In the genomic region with DNA sequence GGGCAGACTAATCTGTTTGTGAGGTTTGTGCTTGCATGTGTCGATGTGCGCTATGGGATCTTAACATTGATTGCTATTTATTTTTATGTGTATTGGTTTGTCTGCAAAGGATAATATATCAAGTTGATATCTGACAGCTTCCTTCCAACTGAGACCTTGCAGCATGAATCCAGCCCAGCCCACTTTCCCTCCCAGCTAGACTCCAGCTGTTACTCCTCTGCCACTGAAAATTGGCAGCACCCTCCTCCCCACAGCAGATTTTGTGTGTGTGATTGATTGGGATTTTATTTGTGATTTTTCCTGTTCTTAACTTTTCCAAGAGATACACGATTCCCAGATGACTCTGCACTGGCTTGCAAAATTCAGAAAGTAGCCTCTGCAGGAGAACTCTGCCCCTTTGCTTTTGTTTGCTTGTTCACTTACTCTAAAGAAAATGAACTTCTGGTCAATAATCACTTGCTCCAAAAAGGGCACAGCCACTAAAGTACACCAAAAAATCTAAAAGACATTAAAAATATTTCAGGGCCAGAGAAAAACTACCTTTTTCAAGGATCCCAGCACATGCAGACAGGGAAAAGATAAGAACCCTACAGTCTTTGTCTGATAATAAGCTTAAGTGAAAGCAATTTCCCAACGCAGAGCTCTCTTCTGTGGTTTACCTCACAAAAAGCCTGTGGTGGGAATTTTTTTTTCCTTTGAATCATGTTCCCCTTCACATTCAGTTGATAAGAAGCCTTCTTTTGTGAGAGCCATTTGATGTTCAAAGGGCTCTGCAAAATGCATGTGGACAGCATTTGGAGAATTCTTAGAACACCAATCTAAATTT, we compare ENCODE assay signal across 19 cellular contexts.
DNase-seq lines count a peak whose midpoint lies in the region; ATAC-seq and TF ChIP-seq lines count a peak whose summit lies in the region.
"Had no signal": no experiment of that assay in that cellular context is flagged by ENCODE, and none has a peak within 500 bp of the region (broad histone marks: within the 10 kb centered on the region; RNA-seq: fewer than 3 reads in every experiment).

No MANE protein-coding gene starts in this region.

- H3K4me3 ChIP-seq in neural cell (ENCODE audit: low read length) (no peak overlapping the region), trophoblast cell (ENCODE audit: low read depth, low read length) (no peak overlapping the region)
- H3K4me3 ChIP-seq: MG63 had no signal

- H2BK5ac ChIP-seq in trophoblast cell (ENCODE audit: low read depth, low read length, poor library complexity): no peak overlapping the region

- peaks cover 8% of the 10 kb centered on the region for H3K9me3 Mint-ChIP-seq in activated T-helper 2 cell treated with anti-CD3 and anti-CD28 coated beads, Interferon-gamma antibody, Interleukin-2, Interleukin-4, amounts not matched to agents 10 μg/mL and 5 μg/mL and 100 μg/mL, durations not matched to agents 14 hours and 24 hours and 36 hours

- no CpG with 5 or more reads among the region's 4 CpGs for WGBS in trophoblast cell (ENCODE audit: extremely low coverage, insufficient coverage, insufficient read length)

- H2AK5ac ChIP-seq in trophoblast cell (ENCODE audit: low read length): no peak overlapping the region

- H3K27me3 ChIP-seq in neural cell (ENCODE audit: insufficient read depth, low read depth, low read length) (no peaks in the 10 kb centered on the region), trophoblast cell (ENCODE audit: insufficient read depth, low read length) (no peaks in the 10 kb centered on the region)
- H3K27me3 ChIP-seq: MG63 had no signal

- no peaks in the 10 kb centered on the region for H4K20me1 ChIP-seq in neural cell (ENCODE audit: insufficient read depth)

- H3K4me2 ChIP-seq in neural cell (ENCODE audit: low read length): no peak overlapping the region
- no peak overlapping the region for H3K4me2 ChIP-seq in trophoblast cell (ENCODE audit: low read length)

- no peak for ATAC-seq in HG03139 (IDR thresholded peaks at IDR 0.05; ENCODE audit: unreplicated experiment)

- H3K9ac ChIP-seq in neural cell (ENCODE audit: low read length) (no peak overlapping the region), trophoblast cell (ENCODE audit: low read length) (no peak overlapping the region)

- TF ChIP-seq RAD21 in neural cell (conservative IDR thresholded peaks at IDR 0.05): no peak

- H3K4me1 ChIP-seq in trophoblast cell (ENCODE audit: control insufficient read depth in 1 of 2, insufficient read depth in 2 of 2, low read length in 2 of 2): no peaks in the 10 kb centered on the region

- no peak overlapping the region for H4K8ac ChIP-seq in trophoblast cell (ENCODE audit: low read depth, low read length)

- H3K18ac ChIP-seq in trophoblast cell (ENCODE audit: low read length): no peak overlapping the region

- POLR2A ChIA-PET in HEK293T (lab: Yijun Ruan, JAX): no interaction called here

- CTCF ChIA-PET in HEK293T (lab: Yijun Ruan, JAX): interaction anchor here (0.6 to 1.1 kb wide), 2 partner anchors 84 to 98 kb away, joined by 3 read pairs; no protein-coding TSS in a partner anchor

- H3K36me3 ChIP-seq in neural cell (ENCODE audit: insufficient read depth, low read length) (no peaks in the 10 kb centered on the region), trophoblast cell (ENCODE audit: control insufficient read depth in 1 of 2, insufficient read depth in 2 of 2, low read length in 2 of 2) (no peaks in the 10 kb centered on the region)
- H3K36me3 ChIP-seq: MG63 had no signal

- H3K36me3 Mint-ChIP-seq in activated T-helper 2 cell treated with anti-CD3 and anti-CD28 coated beads, Interferon-gamma antibody, Interleukin-2, Interleukin-4, amounts not matched to agents 10 μg/mL and 5 μg/mL and 100 μg/mL, durations not matched to agents 14 hours and 24 hours and 36 hours (ENCODE audit: low read depth): no peaks in the 10 kb centered on the region
- H3K36me3 Mint-ChIP-seq: CD4-positive, CD25-positive, alpha-beta regulatory T cell had no signal

- no peak for DNase-seq in HEK293T (ENCODE audit: extremely low spot score)
- DNase-seq in NCI-H2107 treated with DMSO at 0.1 percent for 48 hours (lab: John Stamatoyannopoulos, UW; ENCODE audit: unreplicated experiment): peak; percentile 65
- peak; percentile 2 for DNase-seq in left kidney (ENCODE audit: low read depth, low spot score)
- DNase-seq in activated T-helper 2 cell treated with anti-CD3 and anti-CD28 coated beads, Interferon-gamma antibody, Interleukin-2, Interleukin-4, amounts not matched to agents 10 μg/mL and 5 μg/mL and 100 μg/mL, durations not matched to agents 14 hours and 24 hours and 36 hours (ENCODE audit: low spot score): no peak
- no peak for DNase-seq in trophoblast cell
- DNase-seq: Calu3; CD4-positive, CD25-positive, alpha-beta regulatory T cell; DMS53; Karpas-422; MG63; NCI-H1092 treated with DMSO at 0.1 percent for 48 hours; NCI-H1694 treated with DMSO at 0.1 percent for 48 hours; NCI-H2171; NCI-H510A treated with DMSO at 0.1 percent for 48 hours; RPMI8226; SIG-M5 had no signal

- H3K14ac ChIP-seq in trophoblast cell (ENCODE audit: low read length): no peak overlapping the region

- no peaks in the 10 kb centered on the region for H3K27me3 Mint-ChIP-seq in activated T-helper 2 cell treated with anti-CD3 and anti-CD28 coated beads, Interferon-gamma antibody, Interleukin-2, Interleukin-4, amounts not matched to agents 10 μg/mL and 5 μg/mL and 100 μg/mL, durations not matched to agents 14 hours and 24 hours and 36 hours (ENCODE audit: low read depth)
- H3K27me3 Mint-ChIP-seq: CD4-positive, CD25-positive, alpha-beta regulatory T cell had no signal

- H4K12ac ChIP-seq in trophoblast cell (ENCODE audit: low read depth, low read length): no peak overlapping the region

- H3K9me2 ChIP-seq in neural cell (ENCODE audit: insufficient read depth, low read length): no peaks in the 10 kb centered on the region

- H3K27ac Mint-ChIP-seq in activated T-helper 2 cell treated with anti-CD3 and anti-CD28 coated beads, Interferon-gamma antibody, Interleukin-2, Interleukin-4, amounts not matched to agents 10 μg/mL and 5 μg/mL and 100 μg/mL, durations not matched to agents 14 hours and 24 hours and 36 hours: no peak overlapping the region
- H3K27ac Mint-ChIP-seq: B cell; CD4-positive, CD25-positive, alpha-beta regulatory T cell had no signal

- H3K23ac ChIP-seq in trophoblast cell (ENCODE audit: low read length): no peak overlapping the region

- no peak overlapping the region for H3K4ac ChIP-seq in trophoblast cell (ENCODE audit: low read depth, low read length)

- no peak for TF ChIP-seq CTCF in neural cell (IDR thresholded peaks at IDR 0.05; ENCODE audit: poor library complexity, severe bottlenecking)

- H4K91ac ChIP-seq in trophoblast cell (ENCODE audit: low read depth, low read length): no peak overlapping the region

- H3K9me3 ChIP-seq in neural cell (ENCODE audit: low read length): no peaks in the 10 kb centered on the region
- H3K9me3 ChIP-seq in trophoblast cell (ENCODE audit: insufficient read depth, low read depth, low read length): no peaks in the 10 kb centered on the region
- H3K9me3 ChIP-seq: MG63 had no signal

- intact Hi-C loops in activated T-helper 2 cell treated with anti-CD3 and anti-CD28 coated beads, Interferon-gamma antibody, Interleukin-2, Interleukin-4, amounts not matched to agents 10 μg/mL and 5 μg/mL and 100 μg/mL, durations not matched to agents 14 hours and 24 hours and 36 hours (cut with micrococcal nuclease): no loop called here

- H3K4me1 Mint-ChIP-seq in activated T-helper 2 cell treated with anti-CD3 and anti-CD28 coated beads, Interferon-gamma antibody, Interleukin-2, Interleukin-4, amounts not matched to agents 10 μg/mL and 5 μg/mL and 100 μg/mL, durations not matched to agents 14 hours and 24 hours and 36 hours (ENCODE audit: low read depth): no peaks in the 10 kb centered on the region
- H3K4me1 Mint-ChIP-seq: B cell; CD4-positive, CD25-positive, alpha-beta regulatory T cell had no signal

- no peak overlapping the region for H3K4me3 Mint-ChIP-seq in activated T-helper 2 cell treated with anti-CD3 and anti-CD28 coated beads, Interferon-gamma antibody, Interleukin-2, Interleukin-4, amounts not matched to agents 10 μg/mL and 5 μg/mL and 100 μg/mL, durations not matched to agents 14 hours and 24 hours and 36 hours (ENCODE audit: low read depth)
- H3K4me3 Mint-ChIP-seq: B cell; CD4-positive, CD25-positive, alpha-beta regulatory T cell had no signal

- no peaks in the 10 kb centered on the region for H3K79me1 ChIP-seq in trophoblast cell (ENCODE audit: low read length)

- no peak overlapping the region for H2BK12ac ChIP-seq in trophoblast cell (ENCODE audit: low read length)

- H3F3A ChIP-seq in neural cell (ENCODE audit: insufficient read depth, low read length, poor library complexity, severe bottlenecking): no peaks in the 10 kb centered on the region

- H2BK120ac ChIP-seq in trophoblast cell (ENCODE audit: insufficient read depth, low read length, poor library complexity): no peak overlapping the region

- H2AFZ ChIP-seq in neural cell (ENCODE audit: low read depth, low read length): no peak overlapping the region
- no peak overlapping the region for H2AFZ ChIP-seq in trophoblast cell (ENCODE audit: insufficient read depth, low read length, poor library complexity)

- no peaks in the 10 kb centered on the region for H3K79me2 ChIP-seq in neural cell (replicated peaks; ENCODE audit: insufficient read depth, low read length)
- no peaks in the 10 kb centered on the region for H3K79me2 ChIP-seq in trophoblast cell (ENCODE audit: control insufficient read depth, insufficient read depth, low read length, poor library complexity)

- no peak overlapping the region for H3K27ac ChIP-seq in neural cell (ENCODE audit: low read length)
- no peak overlapping the region for H3K27ac ChIP-seq in trophoblast cell (ENCODE audit: low read depth, low read length)

- no peak for TF ChIP-seq EP300 in neural cell (conservative IDR thresholded peaks at IDR 0.05; ENCODE audit: poor library complexity, severe bottlenecking)

TF ChIP-seq in HEK293T, 16 proteins besides CTCF, POLR2A, EP300 and RAD21 (continues in another document):
- no peak for TF ChIP-seq LEF1 (IDR thresholded peaks at IDR 0.05; ENCODE audit: borderline replicate concordance)

Comparison
In these comparisons a context has a peak if more than half of its experiments do, and no peak if none do; other contexts are left out.
1. DNase-seq: peak in NCI-H2107 treated with DMSO at 0.1 percent for 48 hours (single experiment) and left kidney (single experiment); none in HEK293T (single experiment), activated T-helper 2 cell treated with anti-CD3 and anti-CD28 coated beads, Interferon-gamma antibody, Interleukin-2, Interleukin-4, amounts not matched to agents 10 μg/mL and 5 μg/mL and 100 μg/mL, durations not matched to agents 14 hours and 24 hours and 36 hours (single experiment) and trophoblast cell (0 of 2).